ENCODE assay signal across 14 cellular contexts in the genomic region with DNA sequence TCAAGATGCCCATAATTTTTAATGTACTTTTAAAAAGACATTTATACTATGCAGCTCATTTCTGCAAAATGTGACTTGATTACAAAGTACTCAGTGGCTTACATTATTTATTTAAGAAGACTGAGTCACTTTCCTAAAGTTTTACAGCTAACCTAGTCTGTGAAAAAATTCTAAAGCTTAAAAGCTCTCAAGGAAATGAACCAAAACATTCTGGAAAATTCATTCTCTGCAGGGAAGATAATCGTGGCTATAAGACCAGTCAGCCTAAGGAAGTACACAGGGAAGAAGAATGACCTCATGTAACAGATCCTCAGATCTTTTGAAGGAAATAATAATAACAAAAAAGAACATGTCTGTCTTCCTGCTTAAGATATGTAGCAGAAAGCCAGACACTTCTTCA.
A peak's percentile ranks its signal among the peaks of the same experiment; 100 is the strongest.
DNase-seq lines count a peak whose midpoint lies in the region; ATAC-seq, FAIRE-seq and TF ChIP-seq lines count a peak whose summit lies in the region.
"Had no signal": no experiment of that assay in that cellular context is flagged by ENCODE, and none has a peak within 500 bp of the region (broad histone marks: within the 10 kb centered on the region; RNA-seq: fewer than 3 reads in every experiment).

No MANE protein-coding gene starts in this region.

- peaks cover 2% of the 10 kb centered on the region; the same call in 1 of the 2 replicates for H3K9me1 ChIP-seq in IMR-90 (ENCODE audit: insufficient read depth, low read length)

- ATAC-seq in IMR-90 (ENCODE audit: low read depth) (peak; percentile 83), left lung (peak; percentile 18), HG03571 (IDR thresholded peaks at IDR 0.05; ENCODE audit: unreplicated experiment) (no peak)

- H3K9ac ChIP-seq in IMR-90 (ENCODE audit: low read depth, low read length), result no peak overlapping the region

- H3K23ac ChIP-seq in IMR-90 (ENCODE audit: low read depth, low read length), result no peak overlapping the region

- POLR2A ChIA-PET in IMR-90 (lab: Charles Lee; ENCODE audit: unreplicated experiment), result no interaction called here

- H4K20me1 ChIP-seq in IMR-90 (ENCODE audit: insufficient read depth, low read length), result no peaks in the 10 kb centered on the region

- H3K4me3 ChIP-seq in AG09309 (ENCODE audit: control insufficient read depth, low read depth, low read length), result no peak overlapping the region
- H3K4me3 ChIP-seq in IMR-90 (ENCODE audit: insufficient read depth, low read depth, low read length), result no peak overlapping the region
- H3K4me3 ChIP-seq in bronchial epithelial cell (ENCODE audit: low read depth, low read length), result no peak overlapping the region
- H3K4me3 ChIP-seq in left lung, result no peak overlapping the region
- no peak overlapping the region for H3K4me3 ChIP-seq in esophagus muscularis mucosa
- H3K4me3 ChIP-seq: right atrium auricular region, stomach had no signal

- H3K4ac ChIP-seq in IMR-90 (ENCODE audit: low read depth, low read length), result no peak overlapping the region

- peak; percentile 24 for DNase-seq in AG09309 (ENCODE audit: low read depth)
- peak; percentile 85 for DNase-seq in IMR-90
- peak; percentile 52 for DNase-seq in bronchial epithelial cell (ENCODE audit: low read depth)
- DNase-seq in left lung, result no peak
- no peak for DNase-seq in GM13977 (ENCODE audit: low spot score)
- DNase-seq in NCI-H2171 (lab: John Stamatoyannopoulos, UW), result no peak
- DNase-seq in esophagus muscularis mucosa (ENCODE audit: extremely low spot score), result no peak
- DNase-seq: activated CD4-positive, alpha-beta T cell treated with anti-CD3 and anti-CD28 coated beads, Interleukin-2, amount 50 U/mL, for 48 hours; NCI-H345; stomach had no signal

- dilution Hi-C loops in IMR-90 (cut with HindIII; ENCODE audit: low sequenced_read_pairs, unreplicated experiment), result no loop called here

- no peak overlapping the region for H2AFZ ChIP-seq in IMR-90 (replicated peaks; ENCODE audit: low read length, poor library complexity)

- no peak overlapping the region for H2BK15ac ChIP-seq in IMR-90 (ENCODE audit: low read depth, low read length)

- intact Hi-C loops in IMR-90 (cut with micrococcal nuclease) (no loop called here), left lung (cut with DNase I) (no loop called here), esophagus muscularis mucosa (cut with DNase I) (no loop called here)

- no peak overlapping the region; the same call in 1 of the 2 replicates for H3K18ac ChIP-seq in IMR-90 (ENCODE audit: low read depth, low read length)

- no peak for TF ChIP-seq POLR2A in IMR-90 (IDR thresholded peaks at IDR 0.05; ENCODE audit: low read depth, low read length)
- no peak for TF ChIP-seq POLR2A in esophagus muscularis mucosa (IDR thresholded peaks at IDR 0.05; ENCODE audit: low read depth)

- peak overlapping the region; percentile 9 for H2BK5ac ChIP-seq in IMR-90 (ENCODE audit: low read depth, low read length, poor library complexity, severe bottlenecking)

- CTCF ChIA-PET in IMR-90 (lab: Yijun Ruan, JAX), result interaction anchor here (1.1 kb wide), 2 partner anchors 54 to 104 kb away, joined by 3 read pairs; no protein-coding TSS in a partner anchor

- peaks cover 0 to 3% of the 10 kb centered on the region in 2 experiments; a peak in 1 of 4 replicates for H3K79me1 ChIP-seq in IMR-90 (ENCODE audit: low read depth in 1 of 2, low read length in 2 of 2)

- no peak for TF ChIP-seq RAD21 in IMR-90 (IDR thresholded peaks at IDR 0.05; ENCODE audit: low read length)

- no peak overlapping the region for H2AK9ac ChIP-seq in IMR-90 (replicated peaks; ENCODE audit: low read depth, low read length, poor library complexity)

- TF ChIP-seq CTCF in AG09309 (IDR thresholded peaks at IDR 0.05; ENCODE audit: control insufficient read depth, insufficient read depth, low read depth, low read length, missing control alignments) (no peak), IMR-90 (conservative IDR thresholded peaks at IDR 0.05; ENCODE audit: low read depth, low read length) (no peak), bronchial epithelial cell (IDR thresholded peaks at IDR 0.05; ENCODE audit: insufficient read depth, low read length, severe bottlenecking) (no peak), left lung (IDR thresholded peaks at IDR 0.05) (no peak), GM13977 (IDR thresholded peaks at IDR 0.05; ENCODE audit: extremely low read depth, insufficient read depth, missing control alignments) (no peak), esophagus muscularis mucosa (IDR thresholded peaks at IDR 0.05) (no peak)

- no peak overlapping the region for H3K56ac ChIP-seq in IMR-90 (ENCODE audit: extremely low read depth, insufficient read depth, low read length)

- H2AK5ac ChIP-seq in IMR-90 (ENCODE audit: low read depth, low read length), result no peak overlapping the region

- peaks cover 3% of the 10 kb centered on the region; the same call in 1 of the 2 replicates for H3K4me1 ChIP-seq in IMR-90 (ENCODE audit: control insufficient read depth, insufficient read depth, low read length)
- peaks cover 0 to 10% of the 10 kb centered on the region in 2 donors for H3K4me1 ChIP-seq in left lung
- H3K4me1 ChIP-seq in esophagus muscularis mucosa, result peaks cover 20 to 26% (median 24%) of the 10 kb centered on the region in 4 donors

- no peak overlapping the region for H2BK120ac ChIP-seq in IMR-90 (ENCODE audit: low read depth, low read length)

- WGBS in IMR-90 (ENCODE audit: extremely low coverage in 2 of 2, insufficient read length in 1 of 2), 2 experiments, result no CpG with 5 or more reads among the region's 1 CpG
- 14% methylated on average over 1 of the region's 1 CpG for WGBS in esophagus muscularis mucosa

- H4K91ac ChIP-seq in IMR-90 (ENCODE audit: insufficient read depth, low read depth, low read length), result no peak overlapping the region

- H3K27me3 ChIP-seq in IMR-90 (ENCODE audit: control insufficient read depth, insufficient read depth, low read length), result no peaks in the 10 kb centered on the region
- no peaks in the 10 kb centered on the region for H3K27me3 ChIP-seq in bronchial epithelial cell (ENCODE audit: control insufficient read depth, insufficient read depth, low read length)
- H3K27me3 ChIP-seq in left lung, result no peaks in the 10 kb centered on the region
- H3K27me3 ChIP-seq in esophagus muscularis mucosa, result no peaks in the 10 kb centered on the region
- H3K27me3 ChIP-seq: right atrium auricular region, stomach had no signal

- no peak overlapping the region for H2BK20ac ChIP-seq in IMR-90 (ENCODE audit: low read depth, low read length)

- no peak overlapping the region for H4K5ac ChIP-seq in IMR-90 (ENCODE audit: low read depth, low read length)

- H3K27ac ChIP-seq in IMR-90 (ENCODE audit: insufficient read depth, low read length) (no peak overlapping the region; the same call in 1 of the 2 replicates), left lung (peak overlapping the region in 1 of 2 donors; percentile 22), esophagus muscularis mucosa (replicated peaks in 1 of 4) (no peak overlapping the region)
- H3K27ac ChIP-seq: right atrium auricular region, stomach had no signal

- in situ Hi-C loops in IMR-90 (cut with MboI; ENCODE audit: low sequenced_read_pairs), result no loop called here
- in situ Hi-C loops in GM13977 (cut with MboI; ENCODE audit: low pct_unique_long_range_greater_than_20kb, low sequenced_read_pairs, unreplicated experiment), result no loop called here

- FAIRE-seq in bronchial epithelial cell (lab: Jason Lieb, UNC), result no peak
- FAIRE-seq: G401.6, keratinocyte had no signal

- H4K8ac ChIP-seq in IMR-90 (ENCODE audit: low read depth in 2 of 2, low read length in 2 of 2), result no peak overlapping the region

- no peak overlapping the region for H3K14ac ChIP-seq in IMR-90 (replicated peaks; ENCODE audit: low read depth, low read length)

- H3K36me3 ChIP-seq in IMR-90 (ENCODE audit: control insufficient read depth, insufficient read depth, low read length) (no peaks in the 10 kb centered on the region), bronchial epithelial cell (ENCODE audit: control insufficient read depth, insufficient read depth, low read length) (no peaks in the 10 kb centered on the region), left lung (no peaks in the 10 kb centered on the region), esophagus muscularis mucosa (no peaks in the 10 kb centered on the region)
- H3K36me3 ChIP-seq: right atrium auricular region, stomach had no signal

- BruUV-seq in IMR-90 (replicated peaks; lab: Mats Ljungman, UMichigan), result no TSS peak

- no peaks in the 10 kb centered on the region for H3K9me3 ChIP-seq in IMR-90 (ENCODE audit: control insufficient read depth, insufficient read depth, low read length)
- no peaks in the 10 kb centered on the region for H3K9me3 ChIP-seq in left lung
- no peaks in the 10 kb centered on the region for H3K9me3 ChIP-seq in esophagus muscularis mucosa
- H3K9me3 ChIP-seq: right atrium auricular region, stomach had no signal

- TF ChIP-seq EP300 in esophagus muscularis mucosa (IDR thresholded peaks at IDR 0.05), result no peak

- H3K4me2 ChIP-seq in IMR-90 (ENCODE audit: low read depth, low read length), result peak overlapping the region; percentile 36; the same call in 1 of the 2 replicates

TF ChIP-seq in IMR-90, 13 proteins besides CTCF, POLR2A, EP300 and RAD21 (continues in another document):
- TF ChIP-seq SMC3 (IDR thresholded peaks at IDR 0.05; ENCODE audit: low read depth, low read length), result no peak
- no peak for TF ChIP-seq CHD1 (IDR thresholded peaks at IDR 0.05; ENCODE audit: low read depth, low read length)
- no peak for TF ChIP-seq RFX5 (IDR thresholded peaks at IDR 0.05; ENCODE audit: low read depth, low read length)
- TF ChIP-seq MXI1 (IDR thresholded peaks at IDR 0.05; ENCODE audit: borderline replicate concordance, low read depth, low read length), result no peak
- no peak for TF ChIP-seq MAFK (IDR thresholded peaks at IDR 0.05; ENCODE audit: low read depth, low read length)
- TF ChIP-seq MAZ (IDR thresholded peaks at IDR 0.05; ENCODE audit: borderline replicate concordance, low read depth, low read length), result no peak
- TF ChIP-seq RCOR1 (IDR thresholded peaks at IDR 0.05; ENCODE audit: insufficient replicate concordance, low read length), result no peak
- TF ChIP-seq NFE2L2 (IDR thresholded peaks at IDR 0.05; ENCODE audit: low read depth, low read length), result no peak
- TF ChIP-seq, protein P1, sequence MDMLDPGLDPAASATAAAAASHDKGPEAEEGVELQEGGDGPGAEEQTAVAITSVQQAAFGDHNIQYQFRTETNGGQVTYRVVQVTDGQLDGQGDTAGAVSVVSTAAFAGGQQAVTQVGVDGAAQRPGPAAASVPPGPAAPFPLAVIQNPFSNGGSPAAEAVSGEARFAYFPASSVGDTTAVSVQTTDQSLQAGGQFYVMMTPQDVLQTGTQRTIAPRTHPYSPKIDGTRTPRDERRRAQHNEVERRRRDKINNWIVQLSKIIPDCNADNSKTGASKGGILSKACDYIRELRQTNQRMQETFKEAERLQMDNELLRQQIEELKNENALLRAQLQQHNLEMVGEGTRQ (IDR thresholded peaks at IDR 0.05; ENCODE audit: low read depth, low read length), result no peak
- TF ChIP-seq FOS (IDR thresholded peaks at IDR 0.05; ENCODE audit: low read depth, low read length), result no peak

Comparison
In these comparisons a context has a peak if more than half of its experiments do, and no peak if none do; other contexts are left out.
1. DNase-seq: peak in AG09309 (single experiment), IMR-90 (single experiment) and bronchial epithelial cell (single experiment); none in left lung (0 of 2), GM13977 (single experiment), NCI-H2171 (single experiment) and esophagus muscularis mucosa (single experiment).